ENCODE assay signal across 11 cellular contexts in the genomic region with DNA sequence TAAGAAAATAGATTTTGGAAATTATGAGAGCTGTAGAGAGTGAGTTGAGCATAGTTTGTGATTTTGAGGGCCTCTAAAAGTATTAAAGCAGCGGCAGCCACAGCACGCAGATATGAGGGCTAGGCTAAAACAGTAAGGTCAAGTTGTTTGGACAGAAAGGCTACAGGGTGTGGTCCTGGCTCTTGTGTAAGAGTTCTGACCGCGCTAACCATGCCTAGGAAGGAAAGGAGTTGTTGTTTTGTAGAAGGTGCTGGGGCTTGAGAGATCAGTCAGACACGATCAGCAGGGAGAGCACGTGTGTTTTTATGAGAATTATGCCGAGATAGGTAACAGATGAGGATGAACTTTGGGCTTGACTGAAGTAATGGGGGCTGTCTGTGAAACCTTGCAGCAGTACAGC. TPM values are rescaled to one million over a fixed set of nuclear protein-coding genes. Genes with fewer than 3 reads are reported as not detected.
DNase-seq lines count a peak whose midpoint lies in the region; ATAC-seq, FAIRE-seq and TF ChIP-seq lines count a peak whose summit lies in the region.
"Not testable (repeated sequence)": the region's sequence is repeated elsewhere in the genome, so short reads cannot be mapped to it uniquely, and the experiment has no call there.
"Had no signal": no experiment of that assay in that cellular context is flagged by ENCODE, and none has a peak within 500 bp of the region (broad histone marks: within the 10 kb centered on the region; RNA-seq: fewer than 3 reads in every experiment).

No MANE protein-coding gene starts in this region.

- not testable (repeated sequence) for H4K5ac ChIP-seq in H1 (ENCODE audit: insufficient read length, low read depth, low read length)

- TF ChIP-seq POLR2A in H1 (IDR thresholded peaks at IDR 0.05; ENCODE audit: control extremely low read depth in 1 of 2, low read depth in 2 of 2, low read length in 2 of 2), result not testable (repeated sequence)

- TF ChIP-seq EP300 in H1 (IDR thresholded peaks at IDR 0.05; ENCODE audit: borderline replicate concordance in 1 of 2, low read depth in 2 of 2, low read length in 2 of 2), result not testable (repeated sequence)

- not testable (repeated sequence) for H3K27me3 ChIP-seq in HUES48 (ENCODE audit: control insufficient read depth, insufficient read depth, low read length); H1 (replicated peaks in 1 of 4; ENCODE audit: control insufficient read depth in 3 of 4, extremely low read depth in 1 of 4, insufficient read depth in 3 of 4, low read length in 3 of 4)
- peaks cover 38% of the 10 kb centered on the region for H3K27me3 ChIP-seq in neural progenitor cell

- CTCF ChIA-PET in Calu3 (lab: Charles Lee); WTC11 (lab: Charles Lee); H1 (lab: Charles Lee; ENCODE audit: partially characterized antibody): not testable (repeated sequence)

- BruUV-seq in Calu3 (replicated peaks; lab: Mats Ljungman, UMichigan), result not testable (repeated sequence)

- not testable (repeated sequence) for H2BK20ac ChIP-seq in H1 (ENCODE audit: low read length)

- not testable (repeated sequence) for H2AFZ ChIP-seq in H1 (ENCODE audit: low read length); neural progenitor cell (replicated peaks)

- H3K36me3 Mint-ChIP-seq in Calu3 (ENCODE audit: insufficient read depth, unreplicated experiment) (peaks cover 25% of the 10 kb centered on the region), WTC11 (peaks cover 64% of the 10 kb centered on the region), brain (peaks cover 73% of the 10 kb centered on the region)
- not testable (repeated sequence) for H3K36me3 Mint-ChIP-seq in neural progenitor cell

- POLR2A ChIA-PET in WTC11 (lab: Charles Lee), result not testable (repeated sequence)
- POLR2A ChIA-PET in H1 (lab: Charles Lee; ENCODE audit: partially characterized antibody), result interaction anchor here (1.2 to 2.1 kb wide), 4 partner anchors 20 to 127 kb away, joined by 3 to 6 read pairs (median 4); no protein-coding TSS in a partner anchor

- H3K4me3 Mint-ChIP-seq in Calu3 (ENCODE audit: low read depth, unreplicated experiment) (peak overlapping the region; percentile 60), WTC11 (peak overlapping the region; percentile 83), brain (peak overlapping the region in 4 of 5 experiments; percentile 62 to 95 (median 89))
- not testable (repeated sequence) for H3K4me3 Mint-ChIP-seq in neural progenitor cell

- not testable (repeated sequence) for DNase-seq in Calu3; WTC11 (ENCODE audit: low spot score); H1 (ENCODE audit: low read depth in 1 of 2, low spot score in 2 of 2); neural progenitor cell (ENCODE audit: low spot score)

- not testable (repeated sequence) for H4K91ac ChIP-seq in H1 (replicated peaks; ENCODE audit: insufficient read length, low read length)

- H4K20me1 ChIP-seq in H1 (replicated peaks in 1 of 2; ENCODE audit: control insufficient read depth in 1 of 2, insufficient read depth in 2 of 2, low read length in 2 of 2); neural progenitor cell (ENCODE audit: low read depth): not testable (repeated sequence)

- H3K9me3 Mint-ChIP-seq in Calu3 (ENCODE audit: low read depth, unreplicated experiment), result not testable (repeated sequence)
- H3K9me3 Mint-ChIP-seq in WTC11 (peaks cover 13% of the 10 kb centered on the region), brain (peaks cover 8 to 26% (median 10%) of the 10 kb centered on the region in 5 experiments), neural progenitor cell (peaks cover 11% of the 10 kb centered on the region)

- not testable (repeated sequence) for H3K4ac ChIP-seq in H1 (replicated peaks; ENCODE audit: insufficient read length, low read depth, low read length)

- H3K14ac ChIP-seq in H1 (ENCODE audit: insufficient read length), result not testable (repeated sequence)

- FAIRE-seq in H1 (lab: Jason Lieb, UNC), result not testable (repeated sequence)

- H3K4me1 Mint-ChIP-seq in Calu3 (ENCODE audit: low read depth, unreplicated experiment) (peaks cover 44% of the 10 kb centered on the region), WTC11 (peaks cover 88% of the 10 kb centered on the region), brain (peaks cover 63% of the 10 kb centered on the region), neural progenitor cell (peaks cover 16% of the 10 kb centered on the region)

- WGBS in H1 (ENCODE audit: extremely low coverage in 1 of 2, insufficient coverage in 1 of 2, insufficient read length in 1 of 2, insufficient replicate concordance in 2 of 2, low coverage in 1 of 2, low lambda C conversion rate in 2 of 2, missing lambda C conversion rate in 1 of 2), 2 experiments, result 89% methylated on average over 7 of the region's 7 CpGs; no CpG with 5 or more reads in 1 of the 2 experiments

- H2AK5ac ChIP-seq in H1 (ENCODE audit: low read depth, low read length), result not testable (repeated sequence)

- not testable (repeated sequence) for H2BK5ac ChIP-seq in H1 (ENCODE audit: low read depth, low read length)

- not testable (repeated sequence) for H2BK120ac ChIP-seq in H1 (replicated peaks; ENCODE audit: low read depth, low read length)

- not testable (repeated sequence) for H3K4me1 ChIP-seq in HUES48 (ENCODE audit: control insufficient read depth, insufficient read depth, low read length); H1 (replicated peaks in 1 of 4; ENCODE audit: control insufficient read depth in 3 of 4, insufficient read depth in 4 of 4, low read length in 3 of 4)
- H3K4me1 ChIP-seq in neural progenitor cell, result peaks cover 17% of the 10 kb centered on the region

- H3K27me3 Mint-ChIP-seq in Calu3 (ENCODE audit: unreplicated experiment), result peaks cover 13% of the 10 kb centered on the region
- H3K27me3 Mint-ChIP-seq in WTC11 (ENCODE audit: low read depth), result not testable (repeated sequence)
- H3K27me3 Mint-ChIP-seq in brain, result peaks cover 18% of the 10 kb centered on the region
- H3K27me3 Mint-ChIP-seq in neural progenitor cell (ENCODE audit: insufficient read depth, low read depth), result peaks cover 11% of the 10 kb centered on the region

- H3K18ac ChIP-seq in H1 (ENCODE audit: extremely low read depth, low read length), result not testable (repeated sequence)

- peak overlapping the region; percentile 33 to 76; a peak in 2 of 4 replicates for H3K4me2 ChIP-seq in H1 (ENCODE audit: insufficient read depth in 1 of 2, low read depth in 2 of 2, low read length in 2 of 2)
- H3K4me2 ChIP-seq in neural progenitor cell, result peak overlapping the region; percentile 38

- H3K9ac ChIP-seq in HUES48 (ENCODE audit: low read depth, low read length); H1 (replicated peaks in 1 of 4; ENCODE audit: extremely low read depth in 1 of 4, low read depth in 3 of 4, low read length in 3 of 4); neural progenitor cell: not testable (repeated sequence)

- ATAC-seq in WTC11, result not testable (repeated sequence)

- not testable (repeated sequence) for H2BK15ac ChIP-seq in H1 (ENCODE audit: low read length)

- H4K8ac ChIP-seq in H1 (ENCODE audit: extremely low read depth, insufficient read depth, low read length), result not testable (repeated sequence)

- H3K56ac ChIP-seq in H1 (replicated peaks; ENCODE audit: insufficient read length, low read depth, low read length), result not testable (repeated sequence)

- not testable (repeated sequence) for H2BK12ac ChIP-seq in H1 (ENCODE audit: low read depth, low read length)

- H3K79me2 ChIP-seq in H1 (ENCODE audit: control insufficient read depth in 1 of 2, insufficient read depth in 2 of 2, low read length in 2 of 2) (peaks cover 0 to 24% of the 10 kb centered on the region in 2 experiments; a peak in 2 of 4 replicates), neural progenitor cell (ENCODE audit: low read depth) (peaks cover 13% of the 10 kb centered on the region)

- H3K79me1 ChIP-seq in H1 (ENCODE audit: low read depth, low read length), result not testable (repeated sequence)

- not testable (repeated sequence) for TF ChIP-seq RAD21 in H1 (IDR thresholded peaks at IDR 0.05 in 1 of 2, conservative IDR thresholded peaks at IDR 0.05 in 1 of 2; ENCODE audit: low read depth in 2 of 2, low read length in 2 of 2)

- H3K27ac Mint-ChIP-seq in Calu3 (ENCODE audit: unreplicated experiment); brain; neural progenitor cell: not testable (repeated sequence)
- peak overlapping the region; percentile 91 for H3K27ac Mint-ChIP-seq in WTC11

- H3F3A ChIP-seq in neural progenitor cell (ENCODE audit: low read depth), result peaks cover 26% of the 10 kb centered on the region

- not testable (repeated sequence) for H3K27ac ChIP-seq in HUES48 (ENCODE audit: low read depth, low read length); H1 (ENCODE audit: low read depth, low read length); neural progenitor cell

- H3K23ac ChIP-seq in H1 (ENCODE audit: insufficient read length), result not testable (repeated sequence)

- not testable (repeated sequence) for H3K36me3 ChIP-seq in HUES48 (ENCODE audit: control insufficient read depth, insufficient read depth, low read length); H1 (ENCODE audit: control insufficient read depth in 2 of 4, insufficient read depth in 4 of 4, low read length in 3 of 4); neural progenitor cell

- H3K4me3 ChIP-seq in HUES48 (ENCODE audit: low read depth, low read length), result peak overlapping the region; percentile 27; the same call in 1 of the 2 replicates
- 0 out of 8 replicates have a peak overlapping the region, but pooled peaks of 2 of the 4 experiments have one; percentile 7 to 15 for H3K4me3 ChIP-seq in H1 (ENCODE audit: extremely low read depth in 1 of 4, insufficient read depth in 2 of 4, low read depth in 3 of 4, low read length in 4 of 4)
- 0 out of 2 replicates have a peak overlapping the region, but pooled peaks have one; percentile 15 for H3K4me3 ChIP-seq in iPS-18c (ENCODE audit: insufficient read depth, low read depth, low read length)
- not testable (repeated sequence) for H3K4me3 ChIP-seq in neural progenitor cell

- not testable (repeated sequence) for H3K9me3 ChIP-seq in HUES48 (ENCODE audit: control insufficient read depth, insufficient read depth, low read length); iPS-18c (ENCODE audit: control insufficient read depth, insufficient read depth, low read length); neural progenitor cell (ENCODE audit: low read depth)
- peaks cover 3 to 15% of the 10 kb centered on the region in 2 experiments; a peak in 1 of 4 replicates for H3K9me3 ChIP-seq in H1 (ENCODE audit: insufficient read depth in 2 of 2, low read depth in 1 of 2, low read length in 1 of 2)

- intact Hi-C loops in Calu3 (cut with micrococcal nuclease; ENCODE audit: unreplicated experiment), result not testable (repeated sequence)

- H3K23me2 ChIP-seq in H1 (ENCODE audit: low read depth, low read length), result not testable (repeated sequence)

- not testable (repeated sequence) for TF ChIP-seq CTCF in Calu3 (IDR thresholded peaks at IDR 0.05; ENCODE audit: unreplicated experiment); WTC11 (IDR thresholded peaks at IDR 0.05); brain (conservative IDR thresholded peaks at IDR 0.05); H1 (IDR thresholded peaks at IDR 0.05; ENCODE audit: control extremely low read depth in 1 of 3, insufficient read depth in 1 of 3, low read depth in 1 of 3, low read length in 3 of 3); neural progenitor cell (IDR thresholded peaks at IDR 0.05)

RNA-seq across cellular contexts. Expression of a gene that starts 29.3 kb away (rescaled TPM):
- total RNA-seq in Calu3 (2022) (1.3 and 1.9 TPM in 2 replicates), WTC11 (2021) (0.41 to 1.1 TPM (median 0.61 TPM) in 3 replicates), neural progenitor cell (ENCODE audit: low replicate concordance) (not detected in 2 replicates)
- polyA plus RNA-seq in brain (ENCODE audit: insufficient read depth, low read depth, low replicate concordance) (not detected), H1 (2011; rRNA removed) (0.18 and 0.42 TPM in 2 replicates)
- 0.26 TPM in 1 of 2 replicates, not detected in the other for total RNA-seq in H1 (2021; fragmentation: NEBNext Ultra II Directional; extraction: Animal tissue kit (Norgen Biotek cat#: 25700))
- polyA plus RNA-seq in H1 (2011; cell fraction: cytosol; rRNA removed), result 0.31 TPM
- 0.98 TPM for polyA plus RNA-seq in H1 (2011; cell fraction: nucleus; rRNA removed)
- polyA plus RNA-seq in H1 (2012, experiment 1 of 2), result 0.50 to 1.2 TPM (median 0.53 TPM) in 4 replicates
- polyA plus RNA-seq in H1 (2012, experiment 2 of 2), result not detected
- 0.18 TPM for polyA plus RNA-seq in H1 (2013, experiment 1 of 2)
- 0.11 TPM for polyA plus RNA-seq in H1 (2013, experiment 2 of 2)
- 0.22 and 0.66 TPM in 2 replicates for polyA minus RNA-seq in H1 (2011; rRNA and poly(A)+ RNA removed)
- not detected for polyA minus RNA-seq in H1 (2011; cell fraction: cytosol; rRNA and poly(A)+ RNA removed)
- 0.40 TPM for polyA minus RNA-seq in H1 (2011; cell fraction: nucleus; rRNA and poly(A)+ RNA removed)
- total RNA-seq: G401, GM12878 had no signal
- polyA plus RNA-seq: CD4-positive, CD25-positive, alpha-beta regulatory T cell; GM12878 had no signal

RNA-seq across cellular contexts. Expression of a gene that starts 42.6 kb away (rescaled TPM):
- total RNA-seq in Calu3 (2022) (100 and 111 TPM in 2 replicates), WTC11 (2021) (3.0 to 3.7 TPM (median 3.4 TPM) in 3 replicates), neural progenitor cell (ENCODE audit: low replicate concordance) (75.5 and 115 TPM in 2 replicates)
- polyA plus RNA-seq in brain (ENCODE audit: insufficient read depth, low read depth, low replicate concordance) (10.2 TPM), H1 (2011; rRNA removed) (0.62 and 0.71 TPM in 2 replicates)
- total RNA-seq in H1 (2021; fragmentation: NEBNext Ultra II Directional; extraction: Animal tissue kit (Norgen Biotek cat#: 25700)), result 2.5 TPM in 2 replicates
- polyA plus RNA-seq in H1 (2011; cell fraction: cytosol; rRNA removed), result 1.1 TPM
- polyA plus RNA-seq in H1 (2011; cell fraction: nucleus; rRNA removed), result 1.5 TPM
- 0.96 to 1.4 TPM (median 1.2 TPM) in 4 replicates for polyA plus RNA-seq in H1 (2012, experiment 1 of 2)
- 0.41 TPM for polyA plus RNA-seq in H1 (2012, experiment 2 of 2)
- 1.1 TPM for polyA plus RNA-seq in H1 (2013, experiment 1 of 2)
- 0.72 TPM for polyA plus RNA-seq in H1 (2013, experiment 2 of 2)
- polyA minus RNA-seq in H1 (2011; rRNA and poly(A)+ RNA removed), result 0.91 and 2.9 TPM in 2 replicates
- polyA minus RNA-seq in H1 (2011; cell fraction: cytosol; rRNA and poly(A)+ RNA removed), result 0.59 TPM
- 0.50 TPM for polyA minus RNA-seq in H1 (2011; cell fraction: nucleus; rRNA and poly(A)+ RNA removed)
- total RNA-seq: G401, HT-29 had no signal

RNA-seq across cellular contexts. Expression of a gene that starts 54.2 kb away (rescaled TPM):
- total RNA-seq in Calu3 (2022) (50.1 and 54.5 TPM in 2 replicates), WTC11 (2021) (35.3 to 39.5 TPM (median 38.4 TPM) in 3 replicates), neural progenitor cell (ENCODE audit: low replicate concordance) (9.0 and 9.4 TPM in 2 replicates)
- polyA plus RNA-seq in brain (ENCODE audit: insufficient read depth, low read depth, low replicate concordance) (4.8 TPM), H1 (2011; rRNA removed) (15.9 and 20.5 TPM in 2 replicates)
- total RNA-seq in H1 (2021; fragmentation: NEBNext Ultra II Directional; extraction: Animal tissue kit (Norgen Biotek cat#: 25700)), result 29.4 and 31.5 TPM in 2 replicates
- polyA plus RNA-seq in H1 (2011; cell fraction: cytosol; rRNA removed), result 17.2 TPM
- 41.2 TPM for polyA plus RNA-seq in H1 (2011; cell fraction: nucleus; rRNA removed)
- 20.1 to 26.0 TPM (median 24.4 TPM) in 4 replicates for polyA plus RNA-seq in H1 (2012, experiment 1 of 2)
- polyA plus RNA-seq in H1 (2012, experiment 2 of 2), result 16.8 TPM
- polyA plus RNA-seq in H1 (2013, experiment 1 of 2), result 15.7 TPM
- 14.9 TPM for polyA plus RNA-seq in H1 (2013, experiment 2 of 2)
- polyA minus RNA-seq in H1 (2011; rRNA and poly(A)+ RNA removed), result 22.0 and 25.7 TPM in 2 replicates
- polyA minus RNA-seq in H1 (2011; cell fraction: cytosol; rRNA and poly(A)+ RNA removed), result 18.3 TPM
- 27.8 TPM for polyA minus RNA-seq in H1 (2011; cell fraction: nucleus; rRNA and poly(A)+ RNA removed)

Comparison
In these comparisons a context has a peak if more than half of its experiments do, and no peak if none do; other contexts are left out.
1. RNA of a gene that starts 42.6 kb away (total RNA-seq): 75.5 to 115 TPM in neural progenitor cell and 100 to 111 TPM in Calu3; 3.0 to 3.7 TPM in WTC11 and 2.5 TPM in H1; every median in the first group is over 10 times any median in the second.